In genomic region chr19:18109363-18109730, GRCh38 we compare ENCODE assay signal across 9 cellular contexts. TPM values are rescaled to one million over a fixed set of nuclear protein-coding genes. Genes with fewer than 3 reads are reported as not detected.
A peak's percentile ranks its signal among the peaks of the same experiment; 100 is the strongest.
DNase-seq lines count a peak whose midpoint lies in the region; ATAC-seq, FAIRE-seq and TF ChIP-seq lines count a peak whose summit lies in the region.
"Had no signal": no experiment of that assay in that cellular context is flagged by ENCODE, and none has a peak within 500 bp of the region (broad histone marks: within the 10 kb centered on the region; RNA-seq: fewer than 3 reads in every experiment).

No MANE protein-coding gene starts in this region.

- no peaks in the 10 kb centered on the region for H3K9me3 ChIP-seq in SK-N-SH
- H3K9me3 ChIP-seq in GM12878 (replicated peaks; ENCODE audit: control insufficient read depth, insufficient read depth, low read length) = no peaks in the 10 kb centered on the region
- no peaks in the 10 kb centered on the region for H3K9me3 ChIP-seq in testis

- H3K9ac ChIP-seq in SK-N-SH = peak overlapping the region; percentile 53; the same call in 1 of the 2 replicates
- peak overlapping the region; percentile 58 for H3K9ac ChIP-seq in GM12878 (ENCODE audit: control insufficient read depth, insufficient read depth, low read length)

- H3K4me3 ChIP-seq in SK-N-SH (ENCODE audit: low read depth in 2 of 2, low read length in 1 of 2) (peak overlapping the region; percentile 63 to 80; a peak in 3 of 4 replicates), GM12878 (peak overlapping the region; percentile 83), testis (peak overlapping the region; percentile 57 to 63)

- intact Hi-C loops in GM12878 (cut with micrococcal nuclease; ENCODE audit: unreplicated experiment) = loop anchor here (2.0 kb wide), 1 partner anchor 103 kb away; no protein-coding TSS in a partner anchor
- intact Hi-C loops in testis (cut with DNase I; ENCODE audit: low total_unique reads) = no loop called here
- intact Hi-C loops in sciatic nerve (cut with DNase I) = no loop called here

- BruUV-seq in GM12878 (replicated peaks; lab: Mats Ljungman, UMichigan) = no TSS peak

- FAIRE-seq in GM12878 (lab: Jason Lieb, UNC) = no peak

- H3K4me1 ChIP-seq in SK-N-SH (ENCODE audit: control insufficient read depth in 1 of 2, insufficient read depth in 2 of 2, low read depth in 1 of 2, low read length in 1 of 2) (peaks cover 0 to 16% of the 10 kb centered on the region in 2 experiments; a peak in 1 of 4 replicates), GM12878 (ENCODE audit: control insufficient read depth, insufficient read depth, low read length) (peaks cover 46% of the 10 kb centered on the region), testis (peaks cover 5% of the 10 kb centered on the region)

- H2AFZ ChIP-seq in SK-N-SH (ENCODE audit: low read depth) (peak overlapping the region; percentile 89; the same call in 1 of the 2 replicates), GM12878 (ENCODE audit: control insufficient read depth, low read depth, low read length) (no peak overlapping the region)

- WGBS in SK-N-SH (ENCODE audit: low lambda C conversion rate) = 80% methylated on average over 8 of the region's 12 CpGs
- WGBS in GM12878 (ENCODE audit: insufficient coverage, insufficient replicate concordance, low lambda C conversion rate, missing lambda C conversion rate) = 59% methylated on average over 12 of the region's 12 CpGs
- WGBS in testis, 2 donors = 52 to 59% methylated on average over 9 to 12 of the region's 12 CpGs

- TF ChIP-seq CTCF in SK-N-SH (IDR thresholded peaks at IDR 0.05) = no peak
- no peak for TF ChIP-seq CTCF in GM12878 (IDR thresholded peaks at IDR 0.05 in 2 of 3, conservative IDR thresholded peaks at IDR 0.05 in 1 of 3; ENCODE audit: control insufficient read depth in 2 of 3, extremely low read depth in 1 of 3, insufficient read depth in 1 of 3, low read depth in 3 of 3, low read length in 3 of 3)
- no peak for TF ChIP-seq CTCF in testis (IDR thresholded peaks at IDR 0.05)

- H3K27ac ChIP-seq in SK-N-SH (ENCODE audit: low read depth in 2 of 2, low read length in 1 of 2) (peak overlapping the region in 1 of 2 experiments; percentile 43; a peak in 1 of 4 replicates), GM12878 (ENCODE audit: control insufficient read depth, insufficient read depth) (peak overlapping the region; percentile 48; the same call in 1 of the 2 replicates), testis (no peak overlapping the region)
- H3K27ac ChIP-seq: 22Rv1 had no signal

- TF ChIP-seq EP300 in SK-N-SH (IDR thresholded peaks at IDR 0.05; ENCODE audit: borderline replicate concordance in 1 of 2, low read depth in 1 of 2, low read length in 1 of 2) (no peak), GM12878 (IDR thresholded peaks at IDR 0.05; ENCODE audit: borderline replicate concordance in 1 of 2, control insufficient read depth in 1 of 2, low read depth in 2 of 2, low read length in 2 of 2) (no peak)

- TF ChIP-seq POLR2A in GM12878 (IDR thresholded peaks at IDR 0.05; ENCODE audit: low read depth, low read length) (no peak), testis (IDR thresholded peaks at IDR 0.05) (no peak)

- SMC1A ChIA-PET in GM12878 (lab: Charles Lee; ENCODE audit: uncharacterized antibody, unreplicated experiment) = interaction anchor here (0.8 to 3.1 kb wide), 9 partner anchors 11 to 83 kb away, joined by 3 to 12 read pairs (median 4); partner anchors contain the start of genes MAST3, MPV17L2 and PIK3R2

- ATAC-seq in SK-N-SH treated with all-trans-retinoic acid at 6 μM for 48 hours (no peak), GM12878 (peak; percentile 3; the same call in 2 of the 3 replicates), left lobe of liver (peak; percentile 79), HG02870 (IDR thresholded peaks at IDR 0.05; ENCODE audit: unreplicated experiment) (no peak), sciatic nerve (no peak)

- TF ChIP-seq RAD21 in SK-N-SH (IDR thresholded peaks at IDR 0.05; ENCODE audit: low read length) (no peak), GM12878 (IDR thresholded peaks at IDR 0.05; ENCODE audit: insufficient read depth, low read depth, low read length) (no peak)

- peak overlapping the region; percentile 94 for H3K4me2 ChIP-seq in SK-N-SH
- peak overlapping the region; percentile 94 for H3K4me2 ChIP-seq in GM12878 (ENCODE audit: control insufficient read depth, insufficient read depth)

- H4K20me1 ChIP-seq in SK-N-SH (ENCODE audit: insufficient read depth) (no peaks in the 10 kb centered on the region), GM12878 (ENCODE audit: control insufficient read depth, insufficient read depth) (no peaks in the 10 kb centered on the region)

- no peaks in the 10 kb centered on the region for H3K9me2 ChIP-seq in SK-N-SH

- in situ Hi-C loops in GM12878 (cut with MboI) = no loop called here

- H3K27me3 ChIP-seq in SK-N-SH (ENCODE audit: insufficient read depth) (no peaks in the 10 kb centered on the region), GM12878 (replicated peaks in 1 of 2; ENCODE audit: control insufficient read depth in 2 of 2, insufficient read depth in 2 of 2, low read length in 1 of 2) (no peaks in the 10 kb centered on the region), testis (no peaks in the 10 kb centered on the region)

- peaks cover 9% of the 10 kb centered on the region for H3F3A ChIP-seq in SK-N-SH (replicated peaks; ENCODE audit: insufficient read depth)

- H3K79me2 ChIP-seq in SK-N-SH (ENCODE audit: insufficient read depth) (no peaks in the 10 kb centered on the region), GM12878 (ENCODE audit: control insufficient read depth, insufficient read depth, low read length) (peaks cover 5% of the 10 kb centered on the region)

- RAD21 ChIA-PET in GM12878 (lab: Charles Lee; ENCODE audit: unreplicated experiment) = interaction anchor here (1.1 to 3.2 kb wide), 5 partner anchors 10 to 46 kb away, joined by 3 to 14 read pairs (median 5); partner anchors contain the start of gene PIK3R2

- no peak for DNase-seq in SK-N-SH
- no peak for DNase-seq in GM12878 (ENCODE audit: low read depth, low spot score)
- DNase-seq in left lobe of liver (ENCODE audit: low spot score) = peak; percentile 93
- DNase-seq in testis = no peak
- DNase-seq in SIG-M5 treated with dmso at 0.1 percent for 504 hours (lab: John Stamatoyannopoulos, UW; ENCODE audit: unreplicated experiment) = no peak
- DNase-seq in sciatic nerve (ENCODE audit: low spot score) = no peak

- POLR2A ChIA-PET in SK-N-SH (lab: Yijun Ruan, JAX) = interaction anchor here (0.6 to 1.9 kb wide), 3 partner anchors 9 to 58 kb away, joined by 3 to 5 read pairs (median 4); no protein-coding TSS in a partner anchor
- POLR2A ChIA-PET in GM12878 (lab: Charles Lee) = interaction anchor here (0.5 to 4.3 kb wide), 7 partner anchors 8 to 52 kb away, joined by 3 to 16 read pairs (median 5); partner anchors contain the start of genes IL12RB1 and PIK3R2

- CTCF ChIA-PET in SK-N-SH (lab: Yijun Ruan, JAX) (interaction anchor here (0.9 to 6.3 kb wide), 9 partner anchors 10 to 143 kb away, joined by 3 to 78 read pairs (median 3); partner anchors contain the start of gene RAB3A), GM12878 (lab: Yijun Ruan, JAX) (interaction anchor here (0.7 to 6.3 kb wide), 8 partner anchors 9 to 61 kb away, joined by 3 to 48 read pairs (median 8); partner anchors contain the start of genes MAST3 and PIK3R2)

- H3K36me3 ChIP-seq in SK-N-SH (replicated peaks in 1 of 2; ENCODE audit: control insufficient read depth in 1 of 2, insufficient read depth in 2 of 2, low read length in 1 of 2) (peaks cover 0 to 4% of the 10 kb centered on the region in 2 experiments), GM12878 (ENCODE audit: control insufficient read depth in 2 of 2, insufficient read depth in 2 of 2, low read length in 1 of 2) (peaks cover 3 to 10% of the 10 kb centered on the region in 2 experiments; a peak in 3 of 4 replicates), testis (ENCODE audit: low read depth, missing control alignments) (no peaks in the 10 kb centered on the region)

RNA-seq across cellular contexts. Expression of gene MAST3, which starts 11.8 kb away (rescaled TPM):
- 3.1 and 4.5 TPM in 2 replicates for polyA plus RNA-seq in SK-N-SH (2012; rRNA removed)
- 1.9 and 3.1 TPM in 2 replicates for polyA plus RNA-seq in SK-N-SH (2012; cell fraction: cytosol; rRNA removed)
- polyA plus RNA-seq in SK-N-SH (2012; cell fraction: nucleus; rRNA removed) = 12.8 and 17.8 TPM in 2 replicates
- total RNA-seq in GM12878 (2013; cell fraction: nucleolus; rRNA removed) = 26.5 and 29.4 TPM in 2 replicates
- 6.1 and 6.4 TPM in 2 replicates for total RNA-seq in GM12878 (2014; rRNA removed)
- total RNA-seq in GM12878 (2014; rRNA removed; fragmentation: Illumina TruSeq; extraction: Trizol) = 2.7 and 3.0 TPM in 2 replicates
- total RNA-seq in GM12878 (2021) = 21.5 and 22.2 TPM in 2 replicates
- 4.8 TPM for polyA plus RNA-seq in GM12878 (2011; ENCODE audit: low read depth)
- polyA plus RNA-seq in GM12878 (2011; rRNA removed) = 1.9 and 4.5 TPM in 2 replicates
- polyA plus RNA-seq in GM12878 (2011; cell fraction: cytosol; rRNA removed) = 5.0 and 5.8 TPM in 2 replicates
- polyA plus RNA-seq in GM12878 (2011; cell fraction: nucleus; rRNA removed) = 22.0 and 27.3 TPM in 2 replicates
- 9.5 and 13.3 TPM in 2 replicates for polyA plus RNA-seq in GM12878 (2012)
- 2.8 and 5.3 TPM in 2 replicates for polyA plus RNA-seq in GM12878 (2014; fragmentation: Illumina TruSeq; extraction: Trizol)
- 1 to 10 TPM; 3.5 to 8.5 TPM for polyA plus RNA-seq in GM12878 (2014; fragmentation: Nextera tagmentation; extraction: Ambion mirVana)
- 9.7 and 11.8 TPM in 2 replicates for polyA plus RNA-seq in GM12878 (2014; rRNA removed)
- 10 to 100 TPM in 1 of 2 experiments, 1 to 10 TPM in 1; 9.7 to 10.5 TPM for polyA plus RNA-seq in GM12878 (2016; fragmentation: Nextera tagmentation; extraction: Ambion mirVana)
- 6.1 and 10.3 TPM in 2 replicates for polyA minus RNA-seq in GM12878 (2011; rRNA and poly(A)+ RNA removed)
- polyA minus RNA-seq in GM12878 (2011; cell fraction: cytosol; rRNA and poly(A)+ RNA removed) = 7.2 and 7.9 TPM in 2 replicates
- 9.4 and 12.9 TPM in 2 replicates for polyA minus RNA-seq in GM12878 (2011; cell fraction: nucleus; rRNA and poly(A)+ RNA removed)
- 18.4 TPM for total RNA-seq in left lobe of liver
- 10 to 100 TPM in 1 of 2 donors, 1 to 10 TPM in 1; 9.7 to 11.2 TPM for total RNA-seq in testis
- polyA plus RNA-seq in testis (ENCODE audit: insufficient read depth, low read depth, low replicate concordance) = 5.0 TPM
- 20.1 TPM for total RNA-seq in sciatic nerve

RNA-seq across cellular contexts. Expression of gene IL12RB1, which starts 22.6 kb away (rescaled TPM):
- polyA plus RNA-seq in SK-N-SH (2012; rRNA removed) = 0.02 TPM in 1 of 2 replicates, not detected in the other
- 0.05 TPM in 1 of 2 replicates, not detected in the other for polyA plus RNA-seq in SK-N-SH (2012; cell fraction: cytosol; rRNA removed)
- not detected in 2 replicates for polyA plus RNA-seq in SK-N-SH (2012; cell fraction: nucleus; rRNA removed)
- 13.5 and 19.9 TPM in 2 replicates for total RNA-seq in GM12878 (2013; cell fraction: nucleolus; rRNA removed)
- 26.9 and 28.9 TPM in 2 replicates for total RNA-seq in GM12878 (2014; rRNA removed)
- 15.5 and 16.1 TPM in 2 replicates for total RNA-seq in GM12878 (2014; rRNA removed; fragmentation: Illumina TruSeq; extraction: Trizol)
- 28.1 and 29.9 TPM in 2 replicates for total RNA-seq in GM12878 (2021)
- polyA plus RNA-seq in GM12878 (2011; ENCODE audit: low read depth) = 6.1 TPM
- 5.5 and 10.8 TPM in 2 replicates for polyA plus RNA-seq in GM12878 (2011; rRNA removed)
- polyA plus RNA-seq in GM12878 (2011; cell fraction: cytosol; rRNA removed) = 13.2 and 18.7 TPM in 2 replicates
- polyA plus RNA-seq in GM12878 (2011; cell fraction: nucleus; rRNA removed) = 15.2 and 23.5 TPM in 2 replicates
- polyA plus RNA-seq in GM12878 (2012) = 9.4 and 11.8 TPM in 2 replicates
- 6.8 and 14.0 TPM in 2 replicates for polyA plus RNA-seq in GM12878 (2014; fragmentation: Illumina TruSeq; extraction: Trizol)
- 1 to 10 TPM; 2.8 to 7.1 TPM for polyA plus RNA-seq in GM12878 (2014; fragmentation: Nextera tagmentation; extraction: Ambion mirVana)
- 26.9 and 30.3 TPM in 2 replicates for polyA plus RNA-seq in GM12878 (2014; rRNA removed)
- polyA plus RNA-seq in GM12878 (2016; fragmentation: Nextera tagmentation; extraction: Ambion mirVana) = 10 to 100 TPM; 19.2 to 21.0 TPM
- polyA minus RNA-seq in GM12878 (2011; rRNA and poly(A)+ RNA removed) = 7.5 and 15.9 TPM in 2 replicates
- 4.9 and 6.2 TPM in 2 replicates for polyA minus RNA-seq in GM12878 (2011; cell fraction: cytosol; rRNA and poly(A)+ RNA removed)
- polyA minus RNA-seq in GM12878 (2011; cell fraction: nucleus; rRNA and poly(A)+ RNA removed) = 10.9 and 17.8 TPM in 2 replicates
- total RNA-seq in left lobe of liver = 0.25 TPM
- total RNA-seq in testis = 1 to 10 TPM in 1 of 2 donors, under 1 TPM in 1; 0.39 to 2.5 TPM
- polyA plus RNA-seq in testis (ENCODE audit: insufficient read depth, low read depth, low replicate concordance) = 1.8 TPM
- total RNA-seq in sciatic nerve = 2.1 TPM

RNA-seq across cellular contexts. Expression of gene PIK3R2, which starts 43.6 kb away (rescaled TPM):
- 27.5 and 36.6 TPM in 2 replicates for polyA plus RNA-seq in SK-N-SH (2012; rRNA removed)
- 17.4 and 30.3 TPM in 2 replicates for polyA plus RNA-seq in SK-N-SH (2012; cell fraction: cytosol; rRNA removed)
- 52.1 and 53.0 TPM in 2 replicates for polyA plus RNA-seq in SK-N-SH (2012; cell fraction: nucleus; rRNA removed)
- total RNA-seq in GM12878 (2013; cell fraction: nucleolus; rRNA removed) = 11.5 and 13.9 TPM in 2 replicates
- 6.3 and 8.0 TPM in 2 replicates for total RNA-seq in GM12878 (2014; rRNA removed)
- 1.9 and 3.9 TPM in 2 replicates for total RNA-seq in GM12878 (2014; rRNA removed; fragmentation: Illumina TruSeq; extraction: Trizol)
- 22.6 and 23.3 TPM in 2 replicates for total RNA-seq in GM12878 (2021)
- 4.0 TPM for polyA plus RNA-seq in GM12878 (2011; ENCODE audit: low read depth)
- polyA plus RNA-seq in GM12878 (2011; rRNA removed) = 2.9 and 6.4 TPM in 2 replicates
- 5.3 and 6.3 TPM in 2 replicates for polyA plus RNA-seq in GM12878 (2011; cell fraction: cytosol; rRNA removed)
- 10.3 and 15.7 TPM in 2 replicates for polyA plus RNA-seq in GM12878 (2011; cell fraction: nucleus; rRNA removed)
- 6.4 and 8.5 TPM in 2 replicates for polyA plus RNA-seq in GM12878 (2012)
- polyA plus RNA-seq in GM12878 (2014; fragmentation: Illumina TruSeq; extraction: Trizol) = 0.73 and 3.4 TPM in 2 replicates
- under 1 TPM; 0.26 to 0.75 TPM for polyA plus RNA-seq in GM12878 (2014; fragmentation: Nextera tagmentation; extraction: Ambion mirVana)
- 5.2 and 5.8 TPM in 2 replicates for polyA plus RNA-seq in GM12878 (2014; rRNA removed)
- polyA plus RNA-seq in GM12878 (2016; fragmentation: Nextera tagmentation; extraction: Ambion mirVana) = 1 to 10 TPM; 1.1 TPM
- polyA minus RNA-seq in GM12878 (2011; rRNA and poly(A)+ RNA removed) = 6.4 and 9.5 TPM in 2 replicates
- 2.9 and 8.8 TPM in 2 replicates for polyA minus RNA-seq in GM12878 (2011; cell fraction: cytosol; rRNA and poly(A)+ RNA removed)
- 2.1 and 3.8 TPM in 2 replicates for polyA minus RNA-seq in GM12878 (2011; cell fraction: nucleus; rRNA and poly(A)+ RNA removed)
- 14.8 TPM for total RNA-seq in left lobe of liver
- 10 to 100 TPM; 87.6 to 94.3 TPM for total RNA-seq in testis
- polyA plus RNA-seq in testis (ENCODE audit: insufficient read depth, low read depth, low replicate concordance) = 21.0 TPM
- 19.5 TPM for total RNA-seq in sciatic nerve

Comparison
In these comparisons a context has a peak if more than half of its experiments do, and no peak if none do; other contexts are left out.
1. ATAC-seq: peak in GM12878 (single experiment) and left lobe of liver (single experiment); none in SK-N-SH treated with all-trans-retinoic acid at 6 μM for 48 hours (single experiment), HG02870 (single experiment) and sciatic nerve (single experiment).
2. Peak in every context shown above with its lines, with median percentiles within 50 percentile points of each other: H3K4me3 ChIP-seq.